ENCODE assay signal across 8 cellular contexts in the genomic region with DNA sequence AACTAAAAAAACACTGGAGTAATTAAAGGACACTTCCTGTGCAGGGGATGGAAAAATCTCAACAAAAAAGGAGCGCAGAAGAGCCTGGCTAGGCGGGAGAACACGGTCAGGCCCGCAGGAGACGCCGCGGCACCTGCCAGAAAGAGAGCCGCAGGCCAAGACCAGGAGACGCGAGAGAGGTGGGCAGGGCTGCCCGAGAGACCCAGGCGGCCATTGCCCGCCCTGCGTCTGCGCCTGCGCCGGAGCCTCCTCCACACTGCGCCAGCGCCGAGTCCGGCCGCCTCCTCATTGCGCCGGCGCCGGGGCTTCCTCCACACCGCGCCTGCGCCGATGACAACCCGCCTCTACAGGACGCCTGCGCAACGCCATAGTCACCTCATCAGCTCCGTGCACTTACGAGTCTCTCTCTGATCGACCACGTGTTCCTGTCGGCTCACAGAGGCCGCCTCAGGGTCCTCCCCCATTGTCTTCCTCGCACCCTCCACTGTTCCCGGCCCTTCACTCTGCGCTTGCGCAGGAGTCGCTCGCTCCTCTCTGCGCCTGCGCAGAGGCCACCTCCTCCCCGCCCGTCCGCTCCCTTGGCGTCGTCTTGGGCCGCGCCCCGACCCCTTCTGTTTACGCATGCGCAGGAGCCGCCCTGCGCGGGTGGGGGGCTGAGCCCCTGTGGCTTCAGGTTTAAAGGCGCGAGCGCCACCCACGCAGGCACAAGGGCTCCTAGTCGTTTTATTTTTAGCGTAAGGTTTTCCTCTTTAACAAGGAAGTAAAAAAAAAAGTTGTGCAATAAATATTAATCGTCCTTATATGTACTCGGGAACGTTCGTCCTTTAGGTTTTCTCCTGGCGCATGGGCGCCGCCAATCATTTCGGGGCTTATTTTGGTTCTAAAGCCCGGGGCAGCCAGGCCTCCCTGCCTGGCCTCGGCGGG. TPM values are rescaled to one million over a fixed set of nuclear protein-coding genes. Genes with fewer than 3 reads are reported as not detected.
A peak's percentile ranks its signal among the peaks of the same experiment; 100 is the strongest.
DNase-seq lines count a peak whose midpoint lies in the region; ATAC-seq, FAIRE-seq and TF ChIP-seq lines count a peak whose summit lies in the region.

No MANE protein-coding gene starts in this region.

- ATAC-seq in GM19043 (IDR thresholded peaks at IDR 0.05; ENCODE audit: low read depth, unreplicated experiment) (peak; percentile 96), HG03354 (IDR thresholded peaks at IDR 0.05; ENCODE audit: poor library complexity, severe bottlenecking, unreplicated experiment) (peak; percentile 98)

- TF ChIP-seq CTCF in kidney (IDR thresholded peaks at IDR 0.05; ENCODE audit: borderline replicate concordance, extremely low read depth, insufficient read depth): no peak

- peak overlapping the region; percentile 80 to 87 for H3K9ac ChIP-seq in kidney (ENCODE audit: low read length in 2 of 2)

- no peaks in the 10 kb centered on the region for H3K36me3 ChIP-seq in kidney (ENCODE audit: control insufficient read depth in 1 of 2, insufficient read depth in 2 of 2, low read length in 2 of 2)

- H3K9me3 ChIP-seq in kidney (ENCODE audit: control insufficient read depth in 1 of 2, low read length in 2 of 2): no peaks in the 10 kb centered on the region

- DNase-seq in AG20443 (ENCODE audit: low spot score) (peak; percentile 100), NCI-H446 (lab: John Stamatoyannopoulos, UW) (peak; percentile 96 to 99), cerebellum (ENCODE audit: low spot score) (peak; percentile 98), kidney (peak; percentile 99)
- peak; percentile 97 for DNase-seq in activated CD4-positive, alpha-beta T cell treated with anti-CD3 and anti-CD28 coated beads for 1 hour
- DNase-seq in stimulated activated CD4-positive, alpha-beta T cell treated with anti-CD3 and anti-CD28 coated beads, Interleukin-15, amount 100 ng/mL, for 1 hour (ENCODE audit: low read depth in 1 of 2, low spot score in 1 of 2): peak; percentile 95 to 97

- FAIRE-seq in kidney (lab: Jason Lieb, UNC): no peak

- intact Hi-C loops in kidney (cut with DNase I): no loop called here

- H3K27ac ChIP-seq in kidney (ENCODE audit: low read depth in 2 of 2, low read length in 2 of 2): peak overlapping the region; percentile 94 to 95

- peaks cover 7 to 13% of the 10 kb centered on the region in 2 donors for H3K4me1 ChIP-seq in kidney (ENCODE audit: control insufficient read depth in 1 of 2, insufficient read depth in 1 of 2, low read depth in 1 of 2, low read length in 2 of 2)

- peak overlapping the region; percentile 66 to 70 for H3K4me3 ChIP-seq in kidney (ENCODE audit: low read length in 2 of 2)

RNA-seq across cellular contexts. Expression of a gene that starts 43.2 kb away (rescaled TPM):
- total RNA-seq in cerebellum (19.8 TPM), kidney (84.9 TPM)
- 114 TPM for polyA plus RNA-seq in kidney (ENCODE audit: insufficient read depth, low read depth, low replicate concordance)

Comparison
In these comparisons a context has a peak if more than half of its experiments do, and no peak if none do; other contexts are left out.
1. Peak in every context shown above with its lines: DNase-seq, ATAC-seq, H3K4me3 ChIP-seq and H3K27ac ChIP-seq.